2 cellular contexts compared by ENCODE assay signal in genomic region chr21:41897690-41898089, GRCh38.
A peak's percentile ranks its signal among the peaks of the same experiment; 100 is the strongest.
TF ChIP-seq lines count a peak whose summit lies in the region.

No MANE protein-coding gene starts in this region.

TF ChIP-seq in GM23338, 12 proteins besides CTCF, POLR2A, EP300 and RAD21:
- TF ChIP-seq ETS1 (IDR thresholded peaks at IDR 0.05): no peak
- no peak for TF ChIP-seq POLR2AphosphoS5 (IDR thresholded peaks at IDR 0.05; ENCODE audit: low read depth)
- no peak for TF ChIP-seq ZNF331 (CRISPR knock-in tag; IDR thresholded peaks at IDR 0.05; ENCODE audit: low read depth)
- TF ChIP-seq EZH2phosphoT487 (IDR thresholded peaks at IDR 0.05; ENCODE audit: unreplicated experiment): no peak
- TF ChIP-seq ZNF114 (CRISPR knock-in tag; IDR thresholded peaks at IDR 0.05): no peak
- no peak for TF ChIP-seq CREB1 (CRISPR knock-in tag; IDR thresholded peaks at IDR 0.05; ENCODE audit: low read depth)
- no peak for TF ChIP-seq JUNB (IDR thresholded peaks at IDR 0.05; ENCODE audit: unreplicated experiment)
- no peak for TF ChIP-seq REST (IDR thresholded peaks at IDR 0.05; ENCODE audit: unreplicated experiment)
- no peak for TF ChIP-seq ZNF462 (CRISPR knock-in tag; IDR thresholded peaks at IDR 0.05)
- no peak for TF ChIP-seq STAT1 (IDR thresholded peaks at IDR 0.05; ENCODE audit: unreplicated experiment)
- no peak for TF ChIP-seq NANOG (IDR thresholded peaks at IDR 0.05; ENCODE audit: borderline replicate concordance)
- no peak for TF ChIP-seq EZH2 (IDR thresholded peaks at IDR 0.05; ENCODE audit: low read depth, unreplicated experiment)

TF ChIP-seq in H1, 55 proteins besides CTCF, POLR2A, EP300 and RAD21:
- TF ChIP-seq RFX5 (IDR thresholded peaks at IDR 0.05; ENCODE audit: borderline replicate concordance, low read depth, low read length) (no peak), MAX (IDR thresholded peaks at IDR 0.05) (0 out of 2 replicates have a peak, but pooled peaks have one; percentile 19)
